27 cellular contexts compared by ENCODE assay signal in the genomic region with DNA sequence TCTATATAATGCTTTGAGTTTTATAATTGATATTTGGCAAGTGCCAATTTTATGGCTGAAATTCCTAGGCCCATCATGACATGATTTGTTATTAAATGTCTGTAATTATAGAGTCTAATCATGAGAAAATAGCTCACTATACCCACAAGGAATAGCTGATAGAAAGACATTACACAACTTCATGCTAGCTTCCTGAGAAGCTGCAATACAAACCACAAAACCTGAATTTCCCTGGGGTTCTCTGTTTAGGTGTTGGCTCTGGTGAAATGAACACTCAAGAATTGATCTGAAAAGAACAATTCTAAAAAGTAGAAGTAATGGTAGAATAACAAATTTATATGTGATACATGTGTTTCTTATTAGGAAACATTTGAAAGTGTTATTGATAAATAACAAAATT.
"Had no signal": no experiment of that assay in that cellular context is flagged by ENCODE, and none has a peak within 500 bp of the region (broad histone marks: within the 10 kb centered on the region; RNA-seq: fewer than 3 reads in every experiment).

No MANE protein-coding gene starts in this region.

- H3K4me1 Mint-ChIP-seq: activated CD4-positive, alpha-beta T cell treated with anti-CD3 and anti-CD28 coated beads for 36 hours; natural killer cell; stimulated activated effector memory CD8-positive, alpha-beta T cell treated with anti-CD3 and anti-CD28 coated beads, Interleukin-12 subunit alpha, Interleukin-12 subunit beta, amount 100 ng/mL, for 72 hours had no signal

- H3K27me3 Mint-ChIP-seq: activated naive CD8-positive, alpha-beta T cell; brain had no signal

- H3K27ac Mint-ChIP-seq: activated CD4-positive, alpha-beta T cell treated with anti-CD3 and anti-CD28 coated beads for 36 hours; activated naive CD8-positive, alpha-beta T cell; activated T-cell treated with anti-CD3 and anti-CD28 coated beads, Interleukin-2, amount 50 U/mL, for 72 hours; natural killer cell; neural progenitor cell; stimulated activated effector memory CD8-positive, alpha-beta T cell treated with anti-CD3 and anti-CD28 coated beads, Interleukin-12 subunit alpha, Interleukin-12 subunit beta, amount 100 ng/mL, for 72 hours; stimulated activated naive CD8-positive, alpha-beta T cell treated with anti-CD3 and anti-CD28 coated beads, Interleukin-15, Interleukin-2, amounts not matched to agents 100 ng/mL and 50 ng/mL, for 24 hours; T-helper 2 cell treated with Interferon-gamma antibody and Interleukin-4, amounts not matched to agents 5 μg/mL and 100 μg/mL, for 36 hours had no signal

- H3K36me3 Mint-ChIP-seq: activated naive CD8-positive, alpha-beta T cell; brain; natural killer cell; neural progenitor cell; stimulated activated effector memory CD8-positive, alpha-beta T cell treated with anti-CD3 and anti-CD28 coated beads, Interleukin-12 subunit alpha, Interleukin-12 subunit beta, amount 100 ng/mL, for 72 hours had no signal

- H3K4me3 ChIP-seq: heart left ventricle, left lung, lower lobe of right lung, neural progenitor cell, skin epidermis, thoracic aorta, vagina had no signal

- H3K27ac ChIP-seq: foreskin keratinocyte, left lung, lower lobe of right lung, neural progenitor cell, skin epidermis, thoracic aorta, vagina had no signal

- H2AFZ ChIP-seq: neural progenitor cell had no signal

- H3K4me3 Mint-ChIP-seq: activated CD4-positive, alpha-beta T cell treated with anti-CD3 and anti-CD28 coated beads for 36 hours; activated naive CD8-positive, alpha-beta T cell; activated T-cell treated with anti-CD3 and anti-CD28 coated beads, Interleukin-2, amount 50 U/mL, for 72 hours; brain; natural killer cell; neural progenitor cell; stimulated activated effector memory CD8-positive, alpha-beta T cell treated with anti-CD3 and anti-CD28 coated beads, Interleukin-12 subunit alpha, Interleukin-12 subunit beta, amount 100 ng/mL, for 72 hours; stimulated activated naive CD8-positive, alpha-beta T cell treated with anti-CD3 and anti-CD28 coated beads, Interleukin-15, Interleukin-2, amounts not matched to agents 100 ng/mL and 50 ng/mL, for 24 hours; T-helper 2 cell treated with Interferon-gamma antibody and Interleukin-4, amounts not matched to agents 5 μg/mL and 100 μg/mL, for 36 hours had no signal

- H3K27me3 ChIP-seq: foreskin keratinocyte, heart left ventricle, left lung, neural progenitor cell, vagina had no signal

- DNase-seq: activated CD4-positive, alpha-beta T cell treated with anti-CD3 and anti-CD28 coated beads for 36 hours; activated CD4-positive, CD25-positive, alpha-beta regulatory T cell; activated effector memory CD4-positive, alpha-beta T cell treated with Interleukin-2 at 50 U/mL for 16 hours; activated naive CD4-positive, alpha-beta T cell treated with Interleukin-2 at 50 U/mL for 16 hours; activated T-cell treated with anti-CD3 and anti-CD28 coated beads for 4 hours; activated T-cell treated with anti-CD3 and anti-CD28 coated beads, Interleukin-2, amount 50 U/mL, for 72 hours; aorta; foreskin keratinocyte; heart left ventricle; left lung; lower lobe of right lung; mesendoderm; natural killer cell; right cardiac atrium; stimulated activated CD4-positive, alpha-beta T cell treated with anti-CD3 and anti-CD28 coated beads, Interleukin-12 subunit alpha, Interleukin-12 subunit beta, amount 100 ng/mL, for 4 hours; stimulated activated CD4-positive, alpha-beta T cell treated with anti-CD3 and anti-CD28 coated beads, Interleukin-4, amount 100 ng/mL, for 24 hours; T-helper 1 cell; trophoblast cell had no signal

- ATAC-seq: activated CD4-positive, alpha-beta T cell treated with anti-CD3 and anti-CD28 coated beads for 36 hours; activated T-cell treated with anti-CD3 and anti-CD28 coated beads, Interleukin-2, amount 50 U/mL, for 72 hours; foreskin keratinocyte; heart left ventricle; left lung; lower lobe of right lung; natural killer cell; right cardiac atrium; stimulated activated effector memory CD8-positive, alpha-beta T cell treated with anti-CD3 and anti-CD28 coated beads, Interleukin-12 subunit alpha, Interleukin-12 subunit beta, amount 100 ng/mL, for 72 hours had no signal

- H3K36me3 ChIP-seq: heart left ventricle, left lung, lower lobe of right lung, neural progenitor cell, thoracic aorta, vagina had no signal

- H3K9me3 Mint-ChIP-seq: activated T-cell treated with anti-CD3 and anti-CD28 coated beads, Interleukin-2, amount 50 U/mL, for 72 hours; neural progenitor cell; stimulated activated effector memory CD8-positive, alpha-beta T cell treated with anti-CD3 and anti-CD28 coated beads, Interleukin-12 subunit alpha, Interleukin-12 subunit beta, amount 100 ng/mL, for 72 hours; stimulated activated naive CD8-positive, alpha-beta T cell treated with anti-CD3 and anti-CD28 coated beads, Interleukin-15, Interleukin-2, amounts not matched to agents 100 ng/mL and 50 ng/mL, for 24 hours; T-helper 2 cell treated with Interferon-gamma antibody and Interleukin-4, amounts not matched to agents 5 μg/mL and 100 μg/mL, for 36 hours had no signal

- H3K4me1 ChIP-seq: foreskin keratinocyte had no signal

- H3K9me3 ChIP-seq: heart left ventricle, left lung, lower lobe of right lung, thoracic aorta, vagina had no signal

- H3K9ac ChIP-seq: neural progenitor cell had no signal
